ENCODE assay signal across 8 cellular contexts in genomic region chr9:129495422-129496186, GRCh38.
DNase-seq lines count a peak whose midpoint lies in the region; ATAC-seq and TF ChIP-seq lines count a peak whose summit lies in the region.

No MANE protein-coding gene starts in this region.

- no peaks in the 10 kb centered on the region for H3K36me3 ChIP-seq in kidney epithelial cell (ENCODE audit: control insufficient read depth, insufficient read depth, low read length)

- H3K4me3 ChIP-seq in AG04449 (ENCODE audit: low read depth, low read length), result peak overlapping the region; percentile 36
- H3K4me3 ChIP-seq in kidney epithelial cell (ENCODE audit: low read depth, low read length), result peak overlapping the region; percentile 32

- peaks cover 47% of the 10 kb centered on the region for H3K4me1 Mint-ChIP-seq in activated CD4-positive, alpha-beta T cell treated with anti-CD3 and anti-CD28 coated beads, Interleukin-2, amount 10 ng/mL, durations not matched to agents 7 days and 5 days

- CTCF ChIA-PET in AG04449 (lab: Yijun Ruan, JAX), result interaction anchor here (0.7 to 4.0 kb wide), 11 partner anchors 111 to 366 kb away, joined by 3 to 28 read pairs (median 4); no protein-coding TSS in a partner anchor
- CTCF ChIA-PET in activated CD4-positive, alpha-beta T cell treated with anti-CD3 and anti-CD28 coated beads, Interleukin-2, amount 10 ng/mL, durations not matched to agents 7 days and 5 days (lab: Charles Lee), result interaction anchor here (0.8 to 2.1 kb wide), 7 partner anchors 10 to 357 kb away, joined by 3 to 7 read pairs (median 4); no protein-coding TSS in a partner anchor

- POLR2A ChIA-PET in AG04449 (lab: Yijun Ruan, JAX), result interaction anchor here (0.5 to 10.9 kb wide), 13 partner anchors 11 to 356 kb away, joined by 3 to 170 read pairs (median 7); partner anchors contain the start of gene IER5L
- POLR2A ChIA-PET in activated CD4-positive, alpha-beta T cell treated with anti-CD3 and anti-CD28 coated beads, Interleukin-2, amount 10 ng/mL, durations not matched to agents 7 days and 5 days (lab: Charles Lee), result interaction anchor here (0.6 to 0.7 kb wide), 2 partner anchors 12 to 182 kb away, joined by 3 to 4 read pairs; no protein-coding TSS in a partner anchor

- no peaks in the 10 kb centered on the region for H3K9me3 Mint-ChIP-seq in activated CD4-positive, alpha-beta T cell treated with anti-CD3 and anti-CD28 coated beads, Interleukin-2, amount 10 ng/mL, durations not matched to agents 7 days and 5 days

- peak overlapping the region; percentile 76 for H3K4me3 Mint-ChIP-seq in activated CD4-positive, alpha-beta T cell treated with anti-CD3 and anti-CD28 coated beads, Interleukin-2, amount 10 ng/mL, durations not matched to agents 7 days and 5 days

- no peaks in the 10 kb centered on the region for H3K27me3 ChIP-seq in kidney epithelial cell (ENCODE audit: control insufficient read depth, insufficient read depth, low read length)

- H3K27me3 Mint-ChIP-seq in activated CD4-positive, alpha-beta T cell treated with anti-CD3 and anti-CD28 coated beads, Interleukin-2, amount 10 ng/mL, durations not matched to agents 7 days and 5 days, result no peaks in the 10 kb centered on the region

- peak overlapping the region; percentile 99 for H3K27ac ChIP-seq in cingulate gyrus (ENCODE audit: low read depth, low read length)

- TF ChIP-seq CTCF in AG04449 (IDR thresholded peaks at IDR 0.05; ENCODE audit: insufficient read depth, low read length, missing control alignments), result no peak
- TF ChIP-seq CTCF in kidney epithelial cell (IDR thresholded peaks at IDR 0.05; ENCODE audit: insufficient read depth, low read length, poor library complexity, severe bottlenecking), result no peak

- ATAC-seq in HG03097 (IDR thresholded peaks at IDR 0.05; ENCODE audit: low FRiP score, unreplicated experiment), result no peak

- H3K36me3 Mint-ChIP-seq in activated CD4-positive, alpha-beta T cell treated with anti-CD3 and anti-CD28 coated beads, Interleukin-2, amount 10 ng/mL, durations not matched to agents 7 days and 5 days (ENCODE audit: low read depth), result peaks cover 6% of the 10 kb centered on the region

- H3K27ac Mint-ChIP-seq in activated CD4-positive, alpha-beta T cell treated with anti-CD3 and anti-CD28 coated beads, Interleukin-2, amount 10 ng/mL, durations not matched to agents 7 days and 5 days, result peak overlapping the region; percentile 79

- DNase-seq in AG04449 (ENCODE audit: low read depth, low spot score) (no peak), H4 (ENCODE audit: low spot score) (peak; percentile 88), NCI-H446 (lab: John Stamatoyannopoulos, UW) (peak; percentile 71 to 83), kidney epithelial cell (ENCODE audit: low read depth) (no peak)
- peak; percentile 81 for DNase-seq in activated CD4-positive, alpha-beta T cell treated with anti-CD3 and anti-CD28 coated beads, Interleukin-2, amount 10 ng/mL, durations not matched to agents 7 days and 5 days
- peak; percentile 89 for DNase-seq in stimulated activated CD4-positive, alpha-beta T cell treated with anti-CD3 and anti-CD28 coated beads, Interleukin-12 subunit alpha, Interleukin-12 subunit beta, amount 100 ng/mL, for 4 hours

Comparison
In these comparisons a context has a peak if more than half of its experiments do, and no peak if none do; other contexts are left out.
1. DNase-seq: peak in H4 (single experiment), NCI-H446 (2 of 2), activated CD4-positive, alpha-beta T cell treated with anti-CD3 and anti-CD28 coated beads, Interleukin-2, amount 10 ng/mL, durations not matched to agents 7 days and 5 days (single experiment) and stimulated activated CD4-positive, alpha-beta T cell treated with anti-CD3 and anti-CD28 coated beads, Interleukin-12 subunit alpha, Interleukin-12 subunit beta, amount 100 ng/mL, for 4 hours (single experiment); none in AG04449 (single experiment) and kidney epithelial cell (single experiment).